9 cellular contexts compared by ENCODE assay signal in the genomic region with DNA sequence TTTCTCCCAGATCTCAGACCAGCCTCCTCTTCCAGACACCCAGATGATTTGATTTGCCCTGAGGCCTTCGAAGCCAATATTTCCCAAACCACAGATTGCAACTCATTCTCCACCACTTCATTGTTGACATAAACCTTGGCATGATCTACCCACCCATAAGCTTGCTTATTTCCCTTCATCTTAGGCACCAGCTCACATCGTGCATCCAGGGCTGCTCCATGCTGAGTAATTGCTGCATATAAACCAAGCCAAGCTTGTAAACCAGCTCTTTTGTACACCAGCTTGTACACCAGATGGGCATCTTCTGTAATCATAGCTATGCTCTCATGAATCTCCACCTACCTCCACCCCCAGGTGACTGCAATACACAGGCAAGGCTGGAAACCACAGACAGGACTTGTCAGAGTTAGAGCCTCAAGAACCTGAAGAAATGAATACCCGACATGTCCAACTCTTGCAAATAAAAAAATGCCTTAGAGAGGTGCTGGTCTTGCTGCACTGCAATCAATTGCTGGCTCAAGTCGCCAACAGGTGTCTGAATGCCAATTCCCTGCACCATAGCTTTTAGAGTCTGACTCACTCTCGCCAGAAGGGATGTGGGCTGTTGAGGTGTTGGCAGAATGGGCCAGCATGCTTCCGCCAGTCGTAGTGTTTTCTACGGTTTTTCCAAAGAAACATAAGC. TPM values are rescaled to one million over a fixed set of nuclear protein-coding genes. Genes with fewer than 3 reads are reported as not detected.
A peak's percentile ranks its signal among the peaks of the same experiment; 100 is the strongest.
DNase-seq lines count a peak whose midpoint lies in the region; ATAC-seq and TF ChIP-seq lines count a peak whose summit lies in the region.
"Had no signal": no experiment of that assay in that cellular context is flagged by ENCODE, and none has a peak within 500 bp of the region (broad histone marks: within the 10 kb centered on the region; RNA-seq: fewer than 3 reads in every experiment).

No MANE protein-coding gene starts in this region.

- H3K4me1 ChIP-seq in colonic mucosa = peaks cover 12% of the 10 kb centered on the region

- H3K4me3 ChIP-seq in colonic mucosa = no peak overlapping the region

- TF ChIP-seq CTCF in colonic mucosa (IDR thresholded peaks at IDR 0.05) = no peak

- H3K36me3 ChIP-seq in colonic mucosa = no peaks in the 10 kb centered on the region

- peak overlapping the region; percentile 88 for H3K27ac Mint-ChIP-seq in activated CD4-positive, alpha-beta T cell treated with anti-CD3 and anti-CD28 coated beads, Interleukin-2, amount 10 ng/mL, durations not matched to agents 7 days and 5 days

- no peaks in the 10 kb centered on the region for H3K9me3 ChIP-seq in colonic mucosa

- H3K27ac ChIP-seq in colonic mucosa = peak overlapping the region; percentile 27

- DNase-seq in activated CD4-positive, CD25-positive, alpha-beta regulatory T cell (lab: John Stamatoyannopoulos, UW) = no peak
- DNase-seq in activated CD4-positive, alpha-beta T cell treated with anti-CD3 and anti-CD28 coated beads, Interleukin-2, amount 10 ng/mL, durations not matched to agents 7 days and 5 days = peak; percentile 56
- DNase-seq in colonic mucosa (no peak), DMS79 treated with DMSO at 0.1 percent for 48 hours (lab: John Stamatoyannopoulos, UW) (no peak)
- peak in 4 of 6 experiments; percentile 15 to 53 (median 46) for DNase-seq in stimulated activated naive CD4-positive, alpha-beta T cell (lab: John Stamatoyannopoulos, UW)
- DNase-seq: OCI-M1 had no signal

- H3K4me1 Mint-ChIP-seq in activated CD4-positive, alpha-beta T cell treated with anti-CD3 and anti-CD28 coated beads, Interleukin-2, amount 10 ng/mL, durations not matched to agents 7 days and 5 days = peaks cover 89% of the 10 kb centered on the region

- intact Hi-C loops in colonic mucosa (cut with DNase I) = no loop called here

- POLR2A ChIA-PET in activated CD4-positive, alpha-beta T cell treated with anti-CD3 and anti-CD28 coated beads, Interleukin-2, amount 10 ng/mL, durations not matched to agents 7 days and 5 days (lab: Charles Lee) = no interaction called here

- H3K36me3 Mint-ChIP-seq in activated CD4-positive, alpha-beta T cell treated with anti-CD3 and anti-CD28 coated beads, Interleukin-2, amount 10 ng/mL, durations not matched to agents 7 days and 5 days (ENCODE audit: low read depth) = peaks cover 74% of the 10 kb centered on the region

- CTCF ChIA-PET in activated CD4-positive, alpha-beta T cell treated with anti-CD3 and anti-CD28 coated beads, Interleukin-2, amount 10 ng/mL, durations not matched to agents 7 days and 5 days (lab: Charles Lee) = interaction anchor here (0.6 to 2.9 kb wide), 9 partner anchors 8 to 670 kb away, joined by 3 to 21 read pairs (median 6); partner anchors contain the start of gene TRABD2A

- peak overlapping the region; percentile 54 for H3K4me3 Mint-ChIP-seq in activated CD4-positive, alpha-beta T cell treated with anti-CD3 and anti-CD28 coated beads, Interleukin-2, amount 10 ng/mL, durations not matched to agents 7 days and 5 days

- H3K27me3 Mint-ChIP-seq in activated CD4-positive, alpha-beta T cell treated with anti-CD3 and anti-CD28 coated beads, Interleukin-2, amount 10 ng/mL, durations not matched to agents 7 days and 5 days = no peaks in the 10 kb centered on the region

- peak; percentile 22 to 34 for ATAC-seq in activated CD4-positive, CD25-positive, alpha-beta regulatory T cell treated with anti-CD3 and anti-CD28 coated beads, Interleukin-2, amount 50 U/mL, for 24 hours
- ATAC-seq in GM21529 (IDR thresholded peaks at IDR 0.05; ENCODE audit: unreplicated experiment) (no peak), HG03571 (IDR thresholded peaks at IDR 0.05; ENCODE audit: unreplicated experiment) (no peak)

- H3K27me3 ChIP-seq in colonic mucosa = no peaks in the 10 kb centered on the region

- H3K9me3 Mint-ChIP-seq in activated CD4-positive, alpha-beta T cell treated with anti-CD3 and anti-CD28 coated beads, Interleukin-2, amount 10 ng/mL, durations not matched to agents 7 days and 5 days = peaks cover 23% of the 10 kb centered on the region

- no peak overlapping the region for H3K9ac ChIP-seq in colonic mucosa (ENCODE audit: low read depth in 2 of 2, low read length in 2 of 2)

RNA-seq across cellular contexts. Expression of gene TRABD2A, which starts 31.5 kb away (rescaled TPM):
- 10 to 100 TPM; 70.2 to 74.6 TPM for total RNA-seq in activated CD4-positive, alpha-beta T cell treated with anti-CD3 and anti-CD28 coated beads, Interleukin-2, amount 10 ng/mL, durations not matched to agents 7 days and 5 days
- total RNA-seq in colonic mucosa = 100 to 1,000 TPM in 1 of 2 donors, 10 to 100 TPM in 1; 88.1 to 158 TPM

RNA-seq across cellular contexts. Expression of gene TMSB10, which starts 56.0 kb away (rescaled TPM):
- 1,000 to 10,000 TPM; 5,491 to 5,845 TPM for total RNA-seq in activated CD4-positive, alpha-beta T cell treated with anti-CD3 and anti-CD28 coated beads, Interleukin-2, amount 10 ng/mL, durations not matched to agents 7 days and 5 days
- total RNA-seq in colonic mucosa = 1,000 to 10,000 TPM; 2,226 to 3,150 TPM

Comparison
In these comparisons a context has a peak if more than half of its experiments do, and no peak if none do; other contexts are left out.
1. ATAC-seq: peak in activated CD4-positive, CD25-positive, alpha-beta regulatory T cell treated with anti-CD3 and anti-CD28 coated beads, Interleukin-2, amount 50 U/mL, for 24 hours (2 of 2); none in GM21529 (single experiment) and HG03571 (single experiment).
2. DNase-seq: peak in activated CD4-positive, alpha-beta T cell treated with anti-CD3 and anti-CD28 coated beads, Interleukin-2, amount 10 ng/mL, durations not matched to agents 7 days and 5 days (single experiment) and stimulated activated naive CD4-positive, alpha-beta T cell (4 of 6); none in activated CD4-positive, CD25-positive, alpha-beta regulatory T cell (0 of 4), colonic mucosa (single experiment) and DMS79 treated with DMSO at 0.1 percent for 48 hours (single experiment).